Comparison of ENCODE assay signal across 3 cellular contexts in the genomic region with DNA sequence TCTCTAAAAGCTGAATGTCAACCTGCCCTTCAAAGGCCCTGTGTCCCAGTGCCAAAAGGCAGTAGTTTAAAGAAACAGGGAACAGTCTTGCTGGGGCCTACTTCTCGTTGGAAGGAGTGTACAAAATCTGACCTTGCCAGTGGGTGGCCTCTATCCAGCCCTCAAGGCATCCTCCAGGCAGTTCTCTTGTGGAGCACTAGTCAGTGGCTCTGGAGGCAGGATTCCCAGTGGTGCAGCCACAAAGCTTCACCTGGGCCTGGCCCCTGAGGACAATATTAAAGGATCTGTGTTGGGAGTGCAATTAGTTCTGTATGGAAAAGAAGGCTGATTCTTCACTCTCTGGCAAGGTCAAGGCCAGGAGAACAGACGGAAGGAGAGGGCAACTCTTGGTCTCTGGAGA.
"Had no signal": no experiment of that assay in that cellular context is flagged by ENCODE, and none has a peak within 500 bp of the region (broad histone marks: within the 10 kb centered on the region; RNA-seq: fewer than 3 reads in every experiment).

No MANE protein-coding gene starts in this region.

- H3K4me3 ChIP-seq: K562 had no signal

- H3K27ac ChIP-seq: HL-60 had no signal

- DNase-seq: IMR-90 had no signal
